ENCODE assay signal across 8 cellular contexts in the genomic region with DNA sequence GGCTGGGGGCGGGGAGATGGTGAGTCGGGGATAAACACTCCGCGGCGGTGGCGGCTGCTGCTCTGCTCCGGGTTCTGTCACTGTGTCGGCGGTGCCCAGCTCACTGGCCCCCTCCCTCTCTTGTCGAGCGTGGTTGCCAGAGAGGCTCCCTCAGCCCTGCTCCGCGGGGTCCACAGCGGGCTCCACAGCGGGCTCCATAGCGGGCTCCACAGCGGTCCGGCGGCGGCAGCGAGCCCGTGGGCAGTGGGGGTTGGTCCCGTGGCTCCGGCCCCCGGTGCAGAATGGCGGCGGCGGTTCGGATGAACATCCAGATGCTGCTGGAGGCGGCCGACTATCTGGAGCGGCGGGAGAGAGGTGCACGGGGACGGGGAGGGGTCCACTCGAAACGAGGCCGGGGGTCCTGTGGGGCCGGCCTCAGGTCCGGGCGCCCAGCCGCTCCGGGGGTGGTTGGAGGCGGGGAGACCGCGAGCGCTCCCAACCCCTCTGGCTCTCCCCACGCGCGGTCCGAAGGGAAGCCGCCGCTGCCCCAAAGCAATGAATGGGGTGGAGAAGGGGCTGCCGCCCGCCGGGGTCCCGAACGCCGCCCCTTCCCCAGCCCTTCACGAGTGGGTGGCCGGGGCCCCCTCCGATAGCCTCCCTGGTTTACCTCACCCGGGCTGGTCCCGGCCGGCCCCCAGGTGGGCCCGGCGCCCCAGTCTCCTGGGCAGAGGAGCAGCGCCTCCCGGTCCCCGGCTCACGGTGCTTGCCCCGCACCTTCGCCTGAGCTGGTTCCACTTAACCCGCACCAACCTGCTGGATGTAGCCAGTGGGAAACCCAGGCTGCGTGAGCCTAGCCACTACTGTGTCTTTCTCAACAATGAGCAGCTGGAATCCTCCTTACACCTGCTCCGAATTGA. TPM values are rescaled to one million over a fixed set of nuclear protein-coding genes. Genes with fewer than 3 reads are reported as not detected.
DNase-seq lines count a peak whose midpoint lies in the region; ATAC-seq and TF ChIP-seq lines count a peak whose summit lies in the region.

Gene MXD1 (plus strand): TSS at position 60 of the 896 bp plus-strand sequence. CDS start 222 bp downstream, at position 282.

- no peaks in the 10 kb centered on the region for H3K27me3 ChIP-seq in CD4-positive, CD25-positive, alpha-beta regulatory T cell (ENCODE audit: control insufficient read depth, insufficient read depth, low read length)
- H3K27me3 ChIP-seq in mucosa of stomach (ENCODE audit: control insufficient read depth, insufficient read depth, low read length): no peaks in the 10 kb centered on the region

- DNase-seq in CD4-positive, CD25-positive, alpha-beta regulatory T cell: peak in 1 of 3 donors; percentile 4
- DNase-seq in endothelial cell (ENCODE audit: low spot score) (peak; percentile 22), GM19240 (ENCODE audit: insufficient read length, low spot score) (no peak)

- peak within 1 kb of the TSS; percentile 97 for H3K9ac ChIP-seq in mucosa of stomach (ENCODE audit: low read length)

- H3K4me1 Mint-ChIP-seq in CD4-positive, CD25-positive, alpha-beta regulatory T cell: peaks cover 19 to 49% (median 34%) of the 10 kb centered on the region in 4 donors
- no peaks in the 10 kb centered on the region for H3K4me1 Mint-ChIP-seq in endothelial cell (ENCODE audit: unreplicated experiment)

- H3K36me3 ChIP-seq in CD4-positive, CD25-positive, alpha-beta regulatory T cell (ENCODE audit: control insufficient read depth, insufficient read depth, low read length): peaks cover 19% of the 10 kb centered on the region
- H3K36me3 ChIP-seq in mucosa of stomach (ENCODE audit: control insufficient read depth, insufficient read depth, low read length): no peaks in the 10 kb centered on the region

- H3K4me3 ChIP-seq in CD4-positive, CD25-positive, alpha-beta regulatory T cell (ENCODE audit: low read depth, low read length): peak within 1 kb of the TSS; percentile 86
- H3K4me3 ChIP-seq in mucosa of stomach (ENCODE audit: low read length): peak within 1 kb of the TSS; percentile 83

- H3K27ac ChIP-seq in CD4-positive, CD25-positive, alpha-beta regulatory T cell (ENCODE audit: insufficient read depth, low read length, poor library complexity, severe bottlenecking): peak within 1 kb of the TSS; percentile 97

- peak within 1 kb of the TSS; percentile 88 to 94 (median 92) for H3K4me3 Mint-ChIP-seq in CD4-positive, CD25-positive, alpha-beta regulatory T cell
- H3K4me3 Mint-ChIP-seq in endothelial cell (ENCODE audit: unreplicated experiment): peak within 1 kb of the TSS; percentile 90

- ATAC-seq in CD4-positive, CD25-positive, alpha-beta regulatory T cell (ENCODE audit: low read depth in 2 of 2): no peak
- ATAC-seq in GM21526 (IDR thresholded peaks at IDR 0.05; ENCODE audit: low FRiP score, unreplicated experiment): peak; percentile 1
- no peak for ATAC-seq in HG03378 (IDR thresholded peaks at IDR 0.05; ENCODE audit: unreplicated experiment)
- ATAC-seq in HG02678 (IDR thresholded peaks at IDR 0.05; ENCODE audit: unreplicated experiment): no peak

- TF ChIP-seq CTCF in endothelial cell (IDR thresholded peaks at IDR 0.05; ENCODE audit: unreplicated experiment): no peak

- H3K27me3 Mint-ChIP-seq in CD4-positive, CD25-positive, alpha-beta regulatory T cell: no peaks in the 10 kb centered on the region
- H3K27me3 Mint-ChIP-seq in endothelial cell (ENCODE audit: unreplicated experiment): peaks cover 6% of the 10 kb centered on the region

- peak within 1 kb of the TSS; percentile 70 to 94 (median 93) for H3K27ac Mint-ChIP-seq in CD4-positive, CD25-positive, alpha-beta regulatory T cell
- H3K27ac Mint-ChIP-seq in endothelial cell (ENCODE audit: unreplicated experiment): peak within 1 kb of the TSS; percentile 85

- no peaks in the 10 kb centered on the region for H3K9me3 Mint-ChIP-seq in CD4-positive, CD25-positive, alpha-beta regulatory T cell
- no peaks in the 10 kb centered on the region for H3K9me3 Mint-ChIP-seq in endothelial cell (ENCODE audit: unreplicated experiment)

- H3K9me3 ChIP-seq in CD4-positive, CD25-positive, alpha-beta regulatory T cell (ENCODE audit: control insufficient read depth in 2 of 2, low read length in 2 of 2): no peaks in the 10 kb centered on the region
- no peaks in the 10 kb centered on the region for H3K9me3 ChIP-seq in mucosa of stomach (ENCODE audit: control insufficient read depth, low read length)

- intact Hi-C loops in T-helper 1 cell treated with Interleukin-12 subunit alpha and Interleukin-12 subunit beta and Interleukin-4 antibody, amounts not matched to agents 30 ng/mL and 1 ng/mL, for 36 hours (cut with micrococcal nuclease): no loop called here

- peaks cover 5% of the 10 kb centered on the region for H3K36me3 Mint-ChIP-seq in CD4-positive, CD25-positive, alpha-beta regulatory T cell
- peaks cover 1% of the 10 kb centered on the region for H3K36me3 Mint-ChIP-seq in endothelial cell (ENCODE audit: low read depth, unreplicated experiment)

- H3K4me1 ChIP-seq in CD4-positive, CD25-positive, alpha-beta regulatory T cell (ENCODE audit: control insufficient read depth, insufficient read depth, low read length, poor library complexity, severe bottlenecking): peaks cover 32% of the 10 kb centered on the region
- H3K4me1 ChIP-seq in mucosa of stomach (ENCODE audit: control insufficient read depth, insufficient read depth, low read length): peaks cover 6% of the 10 kb centered on the region

RNA-seq across cellular contexts. Expression of gene MXD1, which starts in this region (rescaled TPM):
- 40.6 TPM for total RNA-seq in CD4-positive, CD25-positive, alpha-beta regulatory T cell
- polyA plus RNA-seq in CD4-positive, CD25-positive, alpha-beta regulatory T cell: 10 to 100 TPM in 2 of 4 donors, 1 to 10 TPM in 2; 8.3 to 13.3 (median 11.0) TPM
- total RNA-seq in T-helper 1 cell treated with Interleukin-12 subunit alpha and Interleukin-12 subunit beta and Interleukin-4 antibody, amounts not matched to agents 30 ng/mL and 1 ng/mL, for 36 hours: 30.2 and 32.0 TPM in 2 replicates
- total RNA-seq in endothelial cell (ENCODE audit: unreplicated experiment): 3.3 TPM
